ENCODE assay signal across 16 cellular contexts in the genomic region with DNA sequence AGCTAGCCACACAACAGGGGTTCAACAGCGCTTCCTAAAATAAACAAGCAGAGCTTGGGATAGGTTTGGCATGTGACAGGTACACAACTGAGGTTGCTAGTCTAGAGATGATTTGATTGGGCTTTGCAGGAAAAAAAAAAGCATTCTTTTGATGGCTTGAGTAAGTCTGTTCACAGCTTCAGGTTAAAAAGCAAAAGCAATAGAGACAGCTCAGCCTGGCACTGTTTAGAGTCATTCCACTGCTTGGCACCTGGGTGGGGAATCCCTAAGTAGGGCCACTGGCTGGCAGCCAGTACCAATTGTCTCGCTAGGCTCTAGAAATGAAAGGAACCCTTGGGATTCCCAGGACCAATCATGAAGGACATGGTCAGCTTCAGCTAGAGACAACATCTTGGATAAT.
DNase-seq lines count a peak whose midpoint lies in the region; ATAC-seq, FAIRE-seq and TF ChIP-seq lines count a peak whose summit lies in the region.
"Had no signal": no experiment of that assay in that cellular context is flagged by ENCODE, and none has a peak within 500 bp of the region (broad histone marks: within the 10 kb centered on the region; RNA-seq: fewer than 3 reads in every experiment).

No MANE protein-coding gene starts in this region.

- H3K9ac ChIP-seq in kidney (ENCODE audit: low read length in 2 of 2): no peak overlapping the region

- H3K27me3 ChIP-seq in PC-9 (ENCODE audit: insufficient read depth, low read depth): no peaks in the 10 kb centered on the region

- H3K4me2 ChIP-seq in PC-9: no peak overlapping the region

- H3K36me3 ChIP-seq in kidney (ENCODE audit: control insufficient read depth in 1 of 2, insufficient read depth in 2 of 2, low read length in 2 of 2) (peaks cover 0 to 2% of the 10 kb centered on the region in 2 donors), PC-9 (ENCODE audit: low read depth) (peaks cover 13% of the 10 kb centered on the region; the same call in 1 of the 2 replicates)

- no peaks in the 10 kb centered on the region for H3K79me2 ChIP-seq in PC-9 (ENCODE audit: low read depth)

- no peak for FAIRE-seq in kidney (lab: Jason Lieb, UNC)

- peak; percentile 7 for DNase-seq in DMS79 (lab: John Stamatoyannopoulos, UW)
- DNase-seq in NCI-H1105 (lab: John Stamatoyannopoulos, UW): peak; percentile 2
- peak; percentile 48 for DNase-seq in kidney
- no peak for DNase-seq in cerebellar cortex (ENCODE audit: low spot score)
- DNase-seq in PC-9: no peak
- DNase-seq: activated CD4-positive, alpha-beta T cell treated with anti-CD3 and anti-CD28 coated beads for 4 hours; activated effector memory CD4-positive, alpha-beta T cell treated with Interleukin-2 at 50 U/mL for 16 hours; C1 segment of cervical spinal cord; central memory CD4-positive, alpha-beta T cell; erythroblast; MM.1S; mucosa of descending colon; stimulated activated CD4-positive, alpha-beta T cell treated with anti-CD3 and anti-CD28 coated beads, Interleukin-4, amount 100 ng/mL, for 4 hours had no signal

- CTCF ChIA-PET in PC-9 (lab: Charles Lee): no interaction called here

- no peaks in the 10 kb centered on the region for H4K20me1 ChIP-seq in PC-9 (ENCODE audit: insufficient read depth)

- H3F3A ChIP-seq in PC-9 (ENCODE audit: insufficient read depth, low read depth): no peaks in the 10 kb centered on the region

- POLR2A ChIA-PET in PC-9 (lab: Charles Lee; ENCODE audit: unreplicated experiment): no interaction called here

- intact Hi-C loops in kidney (cut with DNase I): no loop called here
- intact Hi-C loops in PC-9 (cut with micrococcal nuclease; ENCODE audit: unreplicated experiment): no loop called here

- TF ChIP-seq CTCF in kidney (IDR thresholded peaks at IDR 0.05; ENCODE audit: borderline replicate concordance, extremely low read depth, insufficient read depth) (no peak), PC-9 (conservative IDR thresholded peaks at IDR 0.05) (no peak)

- H3K27ac ChIP-seq in kidney (ENCODE audit: low read depth in 2 of 2, low read length in 2 of 2) (no peak overlapping the region), PC-9 (no peak overlapping the region)

- H3K9me2 ChIP-seq in PC-9 (ENCODE audit: insufficient read depth): no peaks in the 10 kb centered on the region

- BruUV-seq in PC-9 (replicated peaks; lab: Mats Ljungman, UMichigan): no TSS peak

- H2AFZ ChIP-seq in PC-9: no peak overlapping the region

- ATAC-seq in GM18907 (IDR thresholded peaks at IDR 0.05; ENCODE audit: unreplicated experiment) (peak; percentile 74), HG02763 (IDR thresholded peaks at IDR 0.05; ENCODE audit: unreplicated experiment) (no peak), GM19351 (IDR thresholded peaks at IDR 0.05; ENCODE audit: unreplicated experiment) (no peak)
- ATAC-seq: mucosa of descending colon had no signal

- H3K9me3 ChIP-seq in kidney (ENCODE audit: control insufficient read depth in 1 of 2, low read length in 2 of 2) (no peaks in the 10 kb centered on the region), PC-9 (ENCODE audit: insufficient read depth, low read depth) (no peaks in the 10 kb centered on the region)
- H3K9me3 ChIP-seq: mucosa of descending colon had no signal

- H3K4me3 ChIP-seq in kidney (ENCODE audit: low read length in 2 of 2): no peak overlapping the region
- no peak overlapping the region for H3K4me3 ChIP-seq in PC-9
- H3K4me3 ChIP-seq: mucosa of descending colon had no signal

- H3K4me1 ChIP-seq in kidney (ENCODE audit: control insufficient read depth in 1 of 2, insufficient read depth in 1 of 2, low read depth in 1 of 2, low read length in 2 of 2) (no peaks in the 10 kb centered on the region), PC-9 (replicated peaks; ENCODE audit: insufficient read depth) (no peaks in the 10 kb centered on the region)

Comparison
In these comparisons a context has a peak if more than half of its experiments do, and no peak if none do; other contexts are left out.
1. DNase-seq: peak in DMS79 (single experiment), NCI-H1105 (single experiment) and kidney (single experiment); none in cerebellar cortex (single experiment) and PC-9 (0 of 2).